ENCODE assay signal across 22 cellular contexts in genomic region chr11:32982626-32983025, GRCh38. TPM values are rescaled to one million over a fixed set of nuclear protein-coding genes. Genes with fewer than 3 reads are reported as not detected.
DNase-seq lines count a peak whose midpoint lies in the region; ATAC-seq, FAIRE-seq and TF ChIP-seq lines count a peak whose summit lies in the region.
"Had no signal": no experiment of that assay in that cellular context is flagged by ENCODE, and none has a peak within 500 bp of the region (broad histone marks: within the 10 kb centered on the region; RNA-seq: fewer than 3 reads in every experiment).

No MANE protein-coding gene starts in this region.

- no peak; a peak in 1 of 3 replicates for TF ChIP-seq POLR2A in H1 (IDR thresholded peaks at IDR 0.05; ENCODE audit: control extremely low read depth in 1 of 2, low read depth in 2 of 2, low read length in 2 of 2)

- H4K8ac ChIP-seq in H1 (ENCODE audit: extremely low read depth, insufficient read depth, low read length) (no peak overlapping the region), trophoblast cell (ENCODE audit: low read depth, low read length) (no peak overlapping the region)

- H4K91ac ChIP-seq in H1 (replicated peaks; ENCODE audit: insufficient read length, low read length) (no peak overlapping the region), trophoblast cell (ENCODE audit: low read depth, low read length) (no peak overlapping the region)

- ATAC-seq in HG02973 (IDR thresholded peaks at IDR 0.05; ENCODE audit: unreplicated experiment) (no peak), GM18907 (IDR thresholded peaks at IDR 0.05; ENCODE audit: unreplicated experiment) (no peak)
- ATAC-seq: HepG2 had no signal

- POLR2A ChIA-PET in activated CD4-positive, alpha-beta T cell treated with anti-CD3 and anti-CD28 coated beads, Interleukin-2, amount 10 ng/mL, durations not matched to agents 7 days and 5 days (lab: Charles Lee), result no interaction called here
- POLR2A ChIA-PET in PC-9 (lab: Charles Lee; ENCODE audit: unreplicated experiment), result no interaction called here
- POLR2A ChIA-PET in H1 (lab: Charles Lee; ENCODE audit: partially characterized antibody), result interaction anchor here (1.2 to 2.5 kb wide), 3 partner anchors 14 to 83 kb away, joined by 3 to 9 read pairs (median 4); no protein-coding TSS in a partner anchor

- H2AFZ ChIP-seq in PC-9 (no peak overlapping the region), H1 (ENCODE audit: low read length) (no peak overlapping the region), trophoblast cell (ENCODE audit: insufficient read depth, low read length, poor library complexity) (no peak overlapping the region)

- no peak overlapping the region for H3K23ac ChIP-seq in H1 (ENCODE audit: insufficient read length)
- H3K23ac ChIP-seq in trophoblast cell (ENCODE audit: low read length), result no peak overlapping the region

- H3K27ac Mint-ChIP-seq in activated CD4-positive, alpha-beta T cell treated with anti-CD3 and anti-CD28 coated beads, Interleukin-2, amount 10 ng/mL, durations not matched to agents 7 days and 5 days, result peak overlapping the region; percentile 22
- H3K27ac Mint-ChIP-seq in activated CD4-positive, alpha-beta T cell treated with anti-CD3 and anti-CD28 coated beads, Interleukin-2, amount 10 ng/mL, durations not matched to agents 24 days and 14 days, result no peak overlapping the region
- H3K27ac Mint-ChIP-seq: CD4-positive, alpha-beta memory T cell; IgD-negative memory B cell had no signal

- no peaks in the 10 kb centered on the region for H3K79me2 ChIP-seq in PC-9 (ENCODE audit: low read depth)
- no peaks in the 10 kb centered on the region for H3K79me2 ChIP-seq in H1 (ENCODE audit: control insufficient read depth in 1 of 2, insufficient read depth in 2 of 2, low read length in 2 of 2)
- no peaks in the 10 kb centered on the region for H3K79me2 ChIP-seq in trophoblast cell (ENCODE audit: control insufficient read depth, insufficient read depth, low read length, poor library complexity)

- H4K5ac ChIP-seq in H1 (ENCODE audit: insufficient read length, low read depth, low read length), result no peak overlapping the region

- H3K4me2 ChIP-seq in PC-9 (no peak overlapping the region), H1 (ENCODE audit: insufficient read depth in 1 of 2, low read depth in 2 of 2, low read length in 2 of 2) (no peak overlapping the region), trophoblast cell (ENCODE audit: low read length) (no peak overlapping the region)
- H3K4me2 ChIP-seq: BLaER1 had no signal

- peaks cover 3% of the 10 kb centered on the region; the same call in 1 of the 2 replicates for H3F3A ChIP-seq in PC-9 (ENCODE audit: insufficient read depth, low read depth)

- H2BK5ac ChIP-seq in H1 (ENCODE audit: low read depth, low read length), result no peak overlapping the region
- H2BK5ac ChIP-seq in trophoblast cell (ENCODE audit: low read depth, low read length, poor library complexity), result no peak overlapping the region

- intact Hi-C loops in activated CD4-positive, alpha-beta T cell treated with anti-CD3 and anti-CD28 coated beads, Interleukin-2, amount 10 ng/mL, durations not matched to agents 24 days and 14 days (cut with micrococcal nuclease), result no loop called here
- intact Hi-C loops in PC-9 (cut with micrococcal nuclease; ENCODE audit: unreplicated experiment), result no loop called here

- H2BK12ac ChIP-seq in H1 (ENCODE audit: low read depth, low read length) (no peak overlapping the region), trophoblast cell (ENCODE audit: low read length) (no peak overlapping the region)

- H3K36me3 ChIP-seq in PC-9 (ENCODE audit: low read depth) (peaks cover 6% of the 10 kb centered on the region), H1 (ENCODE audit: control insufficient read depth in 2 of 4, insufficient read depth in 4 of 4, low read length in 3 of 4) (peaks cover 2 to 21% (median 10%) of the 10 kb centered on the region in 4 experiments; a peak in 5 of 8 replicates), trophoblast cell (ENCODE audit: control insufficient read depth in 1 of 2, insufficient read depth in 2 of 2, low read length in 2 of 2) (no peaks in the 10 kb centered on the region)

- no peak for DNase-seq in activated CD4-positive, alpha-beta T cell treated with anti-CD3 and anti-CD28 coated beads, Interleukin-2, amount 10 ng/mL, durations not matched to agents 7 days and 5 days
- DNase-seq in activated CD4-positive, alpha-beta T cell treated with anti-CD3 and anti-CD28 coated beads, Interleukin-2, amount 10 ng/mL, durations not matched to agents 24 days and 14 days, result no peak
- DNase-seq in PC-9, result no peak
- DNase-seq in H1 (ENCODE audit: low read depth in 1 of 2, low spot score in 2 of 2), result no peak
- DNase-seq in trophoblast cell, result peak; percentile 81 to 95
- DNase-seq in NCI-H2196 (lab: John Stamatoyannopoulos, UW; ENCODE audit: unreplicated experiment), result no peak
- DNase-seq: Calu3; CD4-positive, alpha-beta memory T cell; DMS53; DND-41; EL; GOT3; H9 had no signal

- no peak overlapping the region for H2BK15ac ChIP-seq in H1 (ENCODE audit: low read length)

- no peak for TF ChIP-seq RAD21 in H1 (IDR thresholded peaks at IDR 0.05 in 1 of 2, conservative IDR thresholded peaks at IDR 0.05 in 1 of 2; ENCODE audit: low read depth in 2 of 2, low read length in 2 of 2)

- H3K4ac ChIP-seq in H1 (replicated peaks; ENCODE audit: insufficient read length, low read depth, low read length) (no peak overlapping the region), trophoblast cell (ENCODE audit: low read depth, low read length) (no peak overlapping the region)

- CTCF ChIA-PET in activated CD4-positive, alpha-beta T cell treated with anti-CD3 and anti-CD28 coated beads, Interleukin-2, amount 10 ng/mL, durations not matched to agents 7 days and 5 days (lab: Charles Lee), result interaction anchor here (1.2 to 1.6 kb wide), 2 partner anchors 14 to 19 kb away, joined by 3 read pairs; no protein-coding TSS in a partner anchor
- CTCF ChIA-PET in PC-9 (lab: Charles Lee), result no interaction called here
- CTCF ChIA-PET in H1 (lab: Charles Lee; ENCODE audit: partially characterized antibody), result interaction anchor here (1.2 kb wide), 2 partner anchors 23 to 81 kb away, joined by 3 to 4 read pairs; no protein-coding TSS in a partner anchor

- H3K9me3 ChIP-seq in PC-9 (ENCODE audit: insufficient read depth, low read depth) (no peaks in the 10 kb centered on the region), H1 (ENCODE audit: insufficient read depth in 2 of 2, low read depth in 1 of 2, low read length in 1 of 2) (no peaks in the 10 kb centered on the region), trophoblast cell (ENCODE audit: insufficient read depth, low read depth, low read length) (no peaks in the 10 kb centered on the region)
- H3K9me3 ChIP-seq: A549, BLaER1 had no signal

- no peak overlapping the region for H3K4me3 Mint-ChIP-seq in activated CD4-positive, alpha-beta T cell treated with anti-CD3 and anti-CD28 coated beads, Interleukin-2, amount 10 ng/mL, durations not matched to agents 7 days and 5 days
- no peak overlapping the region for H3K4me3 Mint-ChIP-seq in activated CD4-positive, alpha-beta T cell treated with anti-CD3 and anti-CD28 coated beads, Interleukin-2, amount 10 ng/mL, durations not matched to agents 24 days and 14 days
- H3K4me3 Mint-ChIP-seq: CD14-positive monocyte; CD4-positive, alpha-beta memory T cell; H9; IgD-negative memory B cell had no signal

- H2BK120ac ChIP-seq in H1 (replicated peaks; ENCODE audit: low read depth, low read length) (no peak overlapping the region), trophoblast cell (ENCODE audit: insufficient read depth, low read length, poor library complexity) (no peak overlapping the region)

- 0 out of 2 replicates have a peak, but pooled peaks cover 3% of the 10 kb centered on the region for H3K79me1 ChIP-seq in H1 (ENCODE audit: low read depth, low read length)
- H3K79me1 ChIP-seq in trophoblast cell (ENCODE audit: low read length), result no peaks in the 10 kb centered on the region

- H4K20me1 ChIP-seq in PC-9 (ENCODE audit: insufficient read depth) (no peaks in the 10 kb centered on the region), H1 (replicated peaks in 1 of 2; ENCODE audit: control insufficient read depth in 1 of 2, insufficient read depth in 2 of 2, low read length in 2 of 2) (no peaks in the 10 kb centered on the region)
- H4K20me1 ChIP-seq: BLaER1 had no signal

- H3K4me3 ChIP-seq in PC-9 (no peak overlapping the region), H1 (ENCODE audit: extremely low read depth in 1 of 4, insufficient read depth in 2 of 4, low read depth in 3 of 4, low read length in 4 of 4) (no peak overlapping the region), trophoblast cell (ENCODE audit: low read depth, low read length) (no peak overlapping the region)
- H3K4me3 ChIP-seq: A549, BLaER1 had no signal

- no peak overlapping the region for H3K18ac ChIP-seq in H1 (ENCODE audit: extremely low read depth, low read length)
- H3K18ac ChIP-seq in trophoblast cell (ENCODE audit: low read length), result no peak overlapping the region

- TF ChIP-seq CTCF in PC-9 (conservative IDR thresholded peaks at IDR 0.05) (no peak), H1 (IDR thresholded peaks at IDR 0.05; ENCODE audit: control extremely low read depth in 1 of 3, insufficient read depth in 1 of 3, low read depth in 1 of 3, low read length in 3 of 3) (no peak)

- H3K36me3 Mint-ChIP-seq in activated CD4-positive, alpha-beta T cell treated with anti-CD3 and anti-CD28 coated beads, Interleukin-2, amount 10 ng/mL, durations not matched to agents 7 days and 5 days (ENCODE audit: low read depth), result no peaks in the 10 kb centered on the region
- H3K36me3 Mint-ChIP-seq in activated CD4-positive, alpha-beta T cell treated with anti-CD3 and anti-CD28 coated beads, Interleukin-2, amount 10 ng/mL, durations not matched to agents 24 days and 14 days (ENCODE audit: low read depth), result peaks cover 4% of the 10 kb centered on the region

- no peak overlapping the region for H4K12ac ChIP-seq in trophoblast cell (ENCODE audit: low read depth, low read length)

- TF ChIP-seq EP300 in H1 (IDR thresholded peaks at IDR 0.05; ENCODE audit: borderline replicate concordance in 1 of 2, low read depth in 2 of 2, low read length in 2 of 2), result no peak

- H3K9me2 ChIP-seq in PC-9 (ENCODE audit: insufficient read depth), result no peaks in the 10 kb centered on the region

- H3K27me3 ChIP-seq in PC-9 (ENCODE audit: insufficient read depth, low read depth) (no peaks in the 10 kb centered on the region), H1 (replicated peaks in 1 of 4; ENCODE audit: control insufficient read depth in 3 of 4, extremely low read depth in 1 of 4, insufficient read depth in 3 of 4, low read length in 3 of 4) (no peaks in the 10 kb centered on the region), trophoblast cell (ENCODE audit: insufficient read depth, low read length) (no peaks in the 10 kb centered on the region)
- H3K27me3 ChIP-seq: BLaER1 had no signal

- H3K4me1 Mint-ChIP-seq in activated CD4-positive, alpha-beta T cell treated with anti-CD3 and anti-CD28 coated beads, Interleukin-2, amount 10 ng/mL, durations not matched to agents 7 days and 5 days, result no peaks in the 10 kb centered on the region
- H3K4me1 Mint-ChIP-seq in activated CD4-positive, alpha-beta T cell treated with anti-CD3 and anti-CD28 coated beads, Interleukin-2, amount 10 ng/mL, durations not matched to agents 24 days and 14 days, result no peaks in the 10 kb centered on the region
- H3K4me1 Mint-ChIP-seq: CD14-positive monocyte; CD4-positive, alpha-beta memory T cell; IgD-negative memory B cell had no signal

- H2AK5ac ChIP-seq in H1 (ENCODE audit: low read depth, low read length) (no peak overlapping the region), trophoblast cell (ENCODE audit: low read length) (no peak overlapping the region)

- H3K23me2 ChIP-seq in H1 (ENCODE audit: low read depth, low read length), result no peaks in the 10 kb centered on the region

- H3K27ac ChIP-seq in PC-9 (no peak overlapping the region), H1 (ENCODE audit: low read depth, low read length) (no peak overlapping the region), trophoblast cell (ENCODE audit: low read depth, low read length) (no peak overlapping the region)
- H3K27ac ChIP-seq: 22Rv1, BLaER1 had no signal

- no peak overlapping the region for H2BK20ac ChIP-seq in H1 (ENCODE audit: low read length)

- no peak for FAIRE-seq in H1 (lab: Jason Lieb, UNC)
- FAIRE-seq: GM12891, HepG2 had no signal

- H3K27me3 Mint-ChIP-seq in activated CD4-positive, alpha-beta T cell treated with anti-CD3 and anti-CD28 coated beads, Interleukin-2, amount 10 ng/mL, durations not matched to agents 7 days and 5 days, result no peaks in the 10 kb centered on the region
- H3K27me3 Mint-ChIP-seq in activated CD4-positive, alpha-beta T cell treated with anti-CD3 and anti-CD28 coated beads, Interleukin-2, amount 10 ng/mL, durations not matched to agents 24 days and 14 days, result peaks cover 4% of the 10 kb centered on the region
- H3K27me3 Mint-ChIP-seq: CD4-positive, alpha-beta memory T cell; IgD-negative memory B cell had no signal

- H3K56ac ChIP-seq in H1 (replicated peaks; ENCODE audit: insufficient read length, low read depth, low read length), result no peak overlapping the region

- no peak overlapping the region for H3K14ac ChIP-seq in H1 (ENCODE audit: insufficient read length)
- no peak overlapping the region for H3K14ac ChIP-seq in trophoblast cell (ENCODE audit: low read length)

- H3K9me3 Mint-ChIP-seq in activated CD4-positive, alpha-beta T cell treated with anti-CD3 and anti-CD28 coated beads, Interleukin-2, amount 10 ng/mL, durations not matched to agents 7 days and 5 days, result no peaks in the 10 kb centered on the region
- no peaks in the 10 kb centered on the region for H3K9me3 Mint-ChIP-seq in activated CD4-positive, alpha-beta T cell treated with anti-CD3 and anti-CD28 coated beads, Interleukin-2, amount 10 ng/mL, durations not matched to agents 24 days and 14 days
- H3K9me3 Mint-ChIP-seq: CD4-positive, alpha-beta memory T cell; H9; IgD-negative memory B cell had no signal

- H3K4me1 ChIP-seq in PC-9 (replicated peaks; ENCODE audit: insufficient read depth) (no peaks in the 10 kb centered on the region; the same call in 1 of the 2 replicates), H1 (replicated peaks in 1 of 4; ENCODE audit: control insufficient read depth in 3 of 4, insufficient read depth in 4 of 4, low read length in 3 of 4) (no peaks in the 10 kb centered on the region), trophoblast cell (ENCODE audit: control insufficient read depth in 1 of 2, insufficient read depth in 2 of 2, low read length in 2 of 2) (peaks cover 0 to 5% of the 10 kb centered on the region in 2 experiments)
- H3K4me1 ChIP-seq: BLaER1 had no signal

- no peak overlapping the region for H3K9ac ChIP-seq in H1 (replicated peaks in 1 of 4; ENCODE audit: extremely low read depth in 1 of 4, low read depth in 3 of 4, low read length in 3 of 4)
- H3K9ac ChIP-seq in trophoblast cell (ENCODE audit: low read length), result no peak overlapping the region
- H3K9ac ChIP-seq: BLaER1 had no signal

- BruUV-seq in PC-9 (replicated peaks; lab: Mats Ljungman, UMichigan), result TSS peak; percentile 13

- 90% methylated on average over 2 of the region's 2 CpGs; no CpG with 5 or more reads in 1 of the 2 experiments for WGBS in H1 (ENCODE audit: extremely low coverage in 1 of 2, insufficient coverage in 1 of 2, insufficient read length in 1 of 2, insufficient replicate concordance in 2 of 2, low coverage in 1 of 2, low lambda C conversion rate in 2 of 2, missing lambda C conversion rate in 1 of 2), 2 experiments
- no CpG with 5 or more reads among the region's 2 CpGs for WGBS in trophoblast cell (ENCODE audit: extremely low coverage, insufficient coverage, insufficient read length)

RNA-seq across cellular contexts. Expression of gene DEPDC7, which starts 33.1 kb away (rescaled TPM):
- total RNA-seq in activated CD4-positive, alpha-beta T cell treated with anti-CD3 and anti-CD28 coated beads, Interleukin-2, amount 10 ng/mL, durations not matched to agents 7 days and 5 days, result 1 to 10 TPM; 1.6 TPM
- total RNA-seq in activated CD4-positive, alpha-beta T cell treated with anti-CD3 and anti-CD28 coated beads, Interleukin-2, amount 10 ng/mL, durations not matched to agents 24 days and 14 days, result 0.64 and 0.84 TPM in 2 replicates
- total RNA-seq in PC-9 (2021), result 0.68 and 1.2 TPM in 2 replicates
- total RNA-seq in H1 (2021; fragmentation: NEBNext Ultra II Directional; extraction: Animal tissue kit (Norgen Biotek cat#: 25700)), result 6.3 and 7.6 TPM in 2 replicates
- polyA plus RNA-seq in H1 (2011; rRNA removed), result 1.4 and 3.1 TPM in 2 replicates
- 3.7 TPM for polyA plus RNA-seq in H1 (2011; cell fraction: cytosol; rRNA removed)
- polyA plus RNA-seq in H1 (2011; cell fraction: nucleus; rRNA removed), result 3.3 TPM
- polyA plus RNA-seq in H1 (2012, experiment 1 of 2), result 3.3 to 4.4 TPM (median 3.8 TPM) in 4 replicates
- 0.35 TPM for polyA plus RNA-seq in H1 (2012, experiment 2 of 2)
- 5.7 TPM for polyA plus RNA-seq in H1 (2013, experiment 1 of 2)
- 5.3 TPM for polyA plus RNA-seq in H1 (2013, experiment 2 of 2)
- polyA minus RNA-seq in H1 (2011; rRNA and poly(A)+ RNA removed), result 2.7 and 3.4 TPM in 2 replicates
- 1.8 TPM for polyA minus RNA-seq in H1 (2011; cell fraction: cytosol; rRNA and poly(A)+ RNA removed)
- polyA minus RNA-seq in H1 (2011; cell fraction: nucleus; rRNA and poly(A)+ RNA removed), result 5.8 TPM
- 3.9 and 4.0 TPM in 2 replicates for polyA plus RNA-seq in trophoblast cell (2013)
- polyA plus RNA-seq: IgD-negative memory B cell had no signal

RNA-seq across cellular contexts. Expression of gene TCP11L1, which starts 56.7 kb away (rescaled TPM):
- total RNA-seq in activated CD4-positive, alpha-beta T cell treated with anti-CD3 and anti-CD28 coated beads, Interleukin-2, amount 10 ng/mL, durations not matched to agents 7 days and 5 days, result 10 to 100 TPM; 13.8 to 14.7 TPM
- 12.5 and 14.4 TPM in 2 replicates for total RNA-seq in activated CD4-positive, alpha-beta T cell treated with anti-CD3 and anti-CD28 coated beads, Interleukin-2, amount 10 ng/mL, durations not matched to agents 24 days and 14 days
- 8.1 and 10.3 TPM in 2 replicates for total RNA-seq in PC-9 (2021)
- 23.1 and 24.0 TPM in 2 replicates for total RNA-seq in H1 (2021; fragmentation: NEBNext Ultra II Directional; extraction: Animal tissue kit (Norgen Biotek cat#: 25700))
- polyA plus RNA-seq in H1 (2011; rRNA removed), result 10.9 and 11.2 TPM in 2 replicates
- 9.4 TPM for polyA plus RNA-seq in H1 (2011; cell fraction: cytosol; rRNA removed)
- polyA plus RNA-seq in H1 (2011; cell fraction: nucleus; rRNA removed), result 15.1 TPM
- polyA plus RNA-seq in H1 (2012, experiment 1 of 2), result 7.4 to 11.5 TPM (median 10.3 TPM) in 4 replicates
- polyA plus RNA-seq in H1 (2012, experiment 2 of 2), result 2.8 TPM
- polyA plus RNA-seq in H1 (2013, experiment 1 of 2), result 10.0 TPM
- 9.7 TPM for polyA plus RNA-seq in H1 (2013, experiment 2 of 2)
- 46.1 and 47.9 TPM in 2 replicates for polyA minus RNA-seq in H1 (2011; rRNA and poly(A)+ RNA removed)
- 26.7 TPM for polyA minus RNA-seq in H1 (2011; cell fraction: cytosol; rRNA and poly(A)+ RNA removed)
- polyA minus RNA-seq in H1 (2011; cell fraction: nucleus; rRNA and poly(A)+ RNA removed), result 42.9 TPM
- polyA plus RNA-seq in trophoblast cell (2013), result 13.3 and 13.6 TPM in 2 replicates

Comparison
In these comparisons a context has a peak if more than half of its experiments do, and no peak if none do; other contexts are left out.
1. DNase-seq: peak in trophoblast cell (2 of 2); none in activated CD4-positive, alpha-beta T cell treated with anti-CD3 and anti-CD28 coated beads, Interleukin-2, amount 10 ng/mL, durations not matched to agents 7 days and 5 days (single experiment), activated CD4-positive, alpha-beta T cell treated with anti-CD3 and anti-CD28 coated beads, Interleukin-2, amount 10 ng/mL, durations not matched to agents 24 days and 14 days (single experiment), PC-9 (0 of 2), H1 (0 of 2) and NCI-H2196 (single experiment).